ENCODE assay signal across 1 cellular context in the genomic region with DNA sequence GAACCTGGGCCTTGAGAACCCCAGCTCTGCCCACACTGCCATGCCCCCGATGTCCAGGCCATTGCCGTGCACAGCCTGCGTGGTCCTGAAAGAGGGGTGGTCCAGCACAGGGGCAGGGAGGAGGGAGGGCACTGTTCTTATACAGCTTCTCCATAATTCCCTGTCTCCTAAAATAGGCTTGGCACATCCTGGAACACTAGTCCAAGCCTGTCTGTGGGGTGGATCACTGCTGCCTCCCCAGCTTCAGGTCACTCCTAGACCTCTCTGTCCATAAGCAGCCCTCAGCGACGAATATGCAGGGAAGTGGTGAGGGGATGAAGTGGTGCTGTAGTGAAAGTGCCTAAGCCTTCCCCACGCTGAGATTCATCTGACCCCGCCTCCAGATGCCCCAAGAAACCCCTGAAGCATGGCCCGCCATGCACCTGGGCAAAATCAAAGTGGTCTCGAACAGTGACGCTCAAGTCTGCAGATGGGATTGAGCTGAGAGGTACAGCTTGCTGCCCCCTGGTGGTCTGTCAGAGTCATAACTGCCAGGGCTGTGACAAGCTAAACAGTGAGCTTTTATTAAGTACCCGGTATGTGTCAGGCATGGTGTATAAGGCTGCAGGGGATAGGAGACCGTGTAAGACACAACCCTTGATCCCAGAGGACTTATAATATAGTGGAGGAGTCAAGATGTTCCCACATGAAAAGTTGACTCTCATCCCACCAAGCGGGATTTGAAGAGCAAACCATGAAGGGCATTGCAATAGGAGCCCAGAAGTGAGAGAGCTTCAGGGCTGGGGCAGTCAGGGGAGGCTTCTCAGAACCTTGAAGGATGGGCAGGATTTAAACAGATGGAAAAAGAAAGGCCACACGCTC.
TF ChIP-seq lines count a peak whose summit lies in the region.

No MANE protein-coding gene starts in this region.

TF ChIP-seq in K562, 482 proteins besides CTCF, POLR2A, EP300 and RAD21 (continued from another document):
- TF ChIP-seq ZNF318 (IDR thresholded peaks at IDR 0.05; ENCODE audit: borderline replicate concordance in 1 of 2, low read depth in 1 of 2) (no peak), RCOR1 (IDR thresholded peaks at IDR 0.05; ENCODE audit: borderline replicate concordance in 1 of 2, low read depth in 2 of 2, low read length in 2 of 2) (peak in 1 of 2 experiments; percentile 10; a peak in 1 of 4 replicates), MCM3 (IDR thresholded peaks at IDR 0.05) (no peak), STAG1 (CRISPR knock-in tag; IDR thresholded peaks at IDR 0.05; ENCODE audit: borderline replicate concordance) (no peak), SMARCB1 (IDR thresholded peaks at IDR 0.05; ENCODE audit: insufficient read length, low read depth) (no peak), TEAD1 (CRISPR knock-in tag; IDR thresholded peaks at IDR 0.05) (peak in 1 of 2 experiments; percentile 42; a peak in 1 of 4 replicates), ELF4 (CRISPR knock-in tag; IDR thresholded peaks at IDR 0.05) (no peak), ZNF274 (IDR thresholded peaks at IDR 0.05; ENCODE audit: borderline replicate concordance, low read depth, low read length) (no peak), KLF10 (CRISPR knock-in tag; IDR thresholded peaks at IDR 0.05) (no peak), ZNF79 (CRISPR knock-in tag; IDR thresholded peaks at IDR 0.05; ENCODE audit: low read depth) (no peak)
